In the genomic region with DNA sequence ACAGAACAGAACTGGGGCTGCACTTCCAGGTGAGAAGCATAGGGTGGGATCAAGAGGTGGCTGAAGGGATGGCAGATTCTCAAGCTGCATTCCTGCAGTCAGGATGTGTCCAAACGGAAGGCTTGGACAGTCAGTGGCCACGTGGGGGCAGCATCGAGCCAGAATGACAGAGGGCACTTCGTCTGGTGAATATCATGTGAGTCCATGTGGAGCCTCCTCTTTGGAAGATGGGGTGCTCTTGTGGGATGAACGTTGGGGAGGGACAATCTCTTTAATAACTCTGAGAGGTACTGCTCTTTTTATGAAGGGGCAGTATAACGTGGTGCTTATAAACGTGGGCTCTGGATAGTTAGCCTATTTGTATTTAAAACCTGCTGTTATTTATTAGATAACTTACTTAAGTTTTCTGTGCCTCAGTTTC, we compare ENCODE assay signal across 8 cellular contexts.
DNase-seq lines count a peak whose midpoint lies in the region; ATAC-seq and TF ChIP-seq lines count a peak whose summit lies in the region.

No MANE protein-coding gene starts in this region.

- ATAC-seq in HCT116 (peak; percentile 87), HG03025 (IDR thresholded peaks at IDR 0.05; ENCODE audit: low FRiP score, unreplicated experiment) (no peak)

- intact Hi-C loops in HCT116 (cut with micrococcal nuclease) = loop anchor here (10.0 kb wide), 1 partner anchor 797 kb away; no protein-coding TSS in a partner anchor

- CTCF ChIA-PET in HCT116 (lab: Charles Lee) = interaction anchor here (0.6 to 10.0 kb wide), 8 partner anchors 175 to 575 kb away, joined by 3 to 97 read pairs (median 6); no protein-coding TSS in a partner anchor

- H3K4me1 Mint-ChIP-seq in mesothelial cell of epicardium = peaks cover 3% of the 10 kb centered on the region

- no peaks in the 10 kb centered on the region for H4K20me1 ChIP-seq in HCT116 (ENCODE audit: insufficient read depth)

- POLR2A ChIA-PET in HCT116 (lab: Charles Lee) = no interaction called here

- no peak overlapping the region for H3K27ac Mint-ChIP-seq in mesothelial cell of epicardium

- H3K9me3 ChIP-seq in HCT116 (ENCODE audit: control insufficient read depth in 1 of 2, insufficient read depth in 1 of 2, low read depth in 1 of 2, low read length in 2 of 2) = no peaks in the 10 kb centered on the region
- no peaks in the 10 kb centered on the region for H3K9me3 ChIP-seq in effector memory CD4-positive, alpha-beta T cell (ENCODE audit: control insufficient read depth, low read length)

- no peak for TF ChIP-seq POLR2A in HCT116 (IDR thresholded peaks at IDR 0.05; ENCODE audit: borderline replicate concordance, extremely low read depth, insufficient read depth, insufficient read length)

- H2AFZ ChIP-seq in HCT116 (ENCODE audit: low read depth, low read length, poor library complexity, severe bottlenecking) = peak overlapping the region; percentile 66

- no peaks in the 10 kb centered on the region for H3K9me2 ChIP-seq in HCT116 (ENCODE audit: insufficient read depth)

- peak; percentile 90 for TF ChIP-seq RAD21 in HCT116 (IDR thresholded peaks at IDR 0.05; ENCODE audit: low read depth)

- no peaks in the 10 kb centered on the region for H3K4me1 ChIP-seq in HCT116 (ENCODE audit: control insufficient read depth in 1 of 2, insufficient read depth in 2 of 2, low read length in 2 of 2)
- no peaks in the 10 kb centered on the region for H3K4me1 ChIP-seq in effector memory CD4-positive, alpha-beta T cell (ENCODE audit: control insufficient read depth, insufficient read depth, low read length, poor library complexity, severe bottlenecking)

- peak; percentile 89 to 94 (median 90) for TF ChIP-seq CTCF in HCT116 (IDR thresholded peaks at IDR 0.05 in 2 of 3, conservative IDR thresholded peaks at IDR 0.05 in 1 of 3; ENCODE audit: borderline replicate concordance in 1 of 3, insufficient read depth in 1 of 3, low read depth in 2 of 3, low read length in 2 of 3)
- peak; percentile 92 for TF ChIP-seq CTCF in mesothelial cell of epicardium (IDR thresholded peaks at IDR 0.05; ENCODE audit: unreplicated experiment)

- no peaks in the 10 kb centered on the region for H3K36me3 Mint-ChIP-seq in mesothelial cell of epicardium

- no peak overlapping the region for H3K4me2 ChIP-seq in HCT116 (ENCODE audit: low read length)

- RAD21 ChIA-PET in HCT116 (lab: Charles Lee; ENCODE audit: low non-redundant PET in 1 of 2, low total read pairs in 2 of 2, uncharacterized antibody in 2 of 2, unreplicated experiment in 2 of 2) = interaction anchor here (0.6 to 1.2 kb wide), 4 partner anchors 185 to 487 kb away, joined by 3 to 5 read pairs (median 4); no protein-coding TSS in a partner anchor

- no peak overlapping the region for H3K27ac ChIP-seq in HCT116 (ENCODE audit: low read depth, low read length)
- no peak overlapping the region for H3K27ac ChIP-seq in effector memory CD4-positive, alpha-beta T cell (ENCODE audit: insufficient read depth, low read length, poor library complexity, severe bottlenecking)

- H3K27me3 ChIP-seq in HCT116 (ENCODE audit: insufficient read depth, low read length) = peaks cover 15% of the 10 kb centered on the region; the same call in 1 of the 2 replicates
- no peaks in the 10 kb centered on the region for H3K27me3 ChIP-seq in effector memory CD4-positive, alpha-beta T cell (replicated peaks; ENCODE audit: control insufficient read depth, insufficient read depth, low read length, poor library complexity, severe bottlenecking)

- no peaks in the 10 kb centered on the region for H3K9me3 Mint-ChIP-seq in mesothelial cell of epicardium

- H3K4me3 ChIP-seq in HCT116 (replicated peaks in 1 of 2; ENCODE audit: low read depth in 1 of 2, low read length in 2 of 2) = no peak overlapping the region
- no peak overlapping the region for H3K4me3 ChIP-seq in effector memory CD4-positive, alpha-beta T cell (ENCODE audit: insufficient read depth, low read depth, low read length, poor library complexity, severe bottlenecking)

- BruUV-seq in HCT116 (replicated peaks; lab: Mats Ljungman, UMichigan) = no TSS peak

- H3K9ac ChIP-seq in HCT116 (ENCODE audit: low read length) = no peak overlapping the region

- DNase-seq in COLO829 (ENCODE audit: low spot score) (peak; percentile 60), HCT116 (ENCODE audit: low read depth, low spot score) (peak; percentile 61), NCI-H526 (lab: John Stamatoyannopoulos, UW) (peak; percentile 65 to 92), mesothelial cell of epicardium (ENCODE audit: low spot score in 2 of 2, unreplicated experiment in 2 of 2) (peak; percentile 70 to 90)
- DNase-seq in activated CD8-positive, alpha-beta memory T cell treated with anti-CD3 and anti-CD28 coated beads for 1 hour (ENCODE audit: extremely low read depth in 1 of 2, low read depth in 1 of 2) = peak; percentile 15 to 49
- DNase-seq in effector memory CD4-positive, alpha-beta T cell = peak; percentile 22 to 54 (median 32)
- peak; percentile 28 to 46 for DNase-seq in stimulated activated CD8-positive, alpha-beta memory T cell treated with anti-CD3 and anti-CD28 coated beads, Interleukin-4, amount 100 ng/mL, for 1 hour (ENCODE audit: low read depth in 2 of 2, low spot score in 1 of 2)

- H3K27me3 Mint-ChIP-seq in mesothelial cell of epicardium (ENCODE audit: low read depth) = peaks cover 3% of the 10 kb centered on the region

- H3K79me2 ChIP-seq in HCT116 (ENCODE audit: insufficient read depth, low read length) = no peaks in the 10 kb centered on the region

- no peaks in the 10 kb centered on the region for H3K36me3 ChIP-seq in HCT116 (ENCODE audit: control insufficient read depth in 1 of 2, insufficient read depth in 2 of 2, low read length in 2 of 2)
- no peaks in the 10 kb centered on the region for H3K36me3 ChIP-seq in effector memory CD4-positive, alpha-beta T cell (ENCODE audit: control insufficient read depth, insufficient read depth, low read length)

- H3K4me3 Mint-ChIP-seq in mesothelial cell of epicardium = no peak overlapping the region

TF ChIP-seq in HCT116, 20 proteins besides CTCF, POLR2A, EP300 and RAD21:
- TF ChIP-seq SP1 (IDR thresholded peaks at IDR 0.05; ENCODE audit: low read depth) = no peak
- no peak for TF ChIP-seq ELF1 (IDR thresholded peaks at IDR 0.05; ENCODE audit: borderline replicate concordance, low read depth)
- 0 out of 2 replicates have a peak, but pooled peaks have one; percentile 25 for TF ChIP-seq CBX3 (IDR thresholded peaks at IDR 0.05; ENCODE audit: low read depth)
- TF ChIP-seq, protein P1, sequence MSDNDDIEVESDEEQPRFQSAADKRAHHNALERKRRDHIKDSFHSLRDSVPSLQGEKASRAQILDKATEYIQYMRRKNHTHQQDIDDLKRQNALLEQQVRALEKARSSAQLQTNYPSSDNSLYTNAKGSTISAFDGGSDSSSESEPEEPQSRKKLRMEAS (IDR thresholded peaks at IDR 0.05) = peak; percentile 56
